ENCODE assay signal across 36 cellular contexts in the genomic region with DNA sequence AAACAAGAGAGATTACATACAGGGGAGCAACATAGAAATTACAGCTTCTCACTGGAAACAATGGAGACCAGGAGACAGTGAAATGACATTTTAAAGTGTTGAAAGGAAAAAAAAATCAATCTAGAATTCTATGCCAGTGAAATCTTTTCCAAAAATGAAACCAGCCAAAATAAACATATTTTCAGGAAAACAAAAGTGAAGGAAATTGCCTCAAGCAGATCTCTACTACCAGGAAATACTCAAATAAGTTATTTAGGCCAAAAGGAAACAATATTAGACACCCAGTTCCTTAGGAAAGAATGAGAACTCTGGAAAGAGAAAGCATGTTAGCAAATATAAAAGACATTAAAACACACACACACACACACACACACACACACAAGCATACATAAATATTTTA.
"Had no signal": no experiment of that assay in that cellular context is flagged by ENCODE, and none has a peak within 500 bp of the region (broad histone marks: within the 10 kb centered on the region; RNA-seq: fewer than 3 reads in every experiment).

No MANE protein-coding gene starts in this region.

- H3K27me3 Mint-ChIP-seq: activated naive CD4-positive, alpha-beta T cell treated with anti-CD3 and anti-CD28 coated beads, Interleukin-2, amount 10 ng/mL, durations not matched to agents 7 days and 5 days had no signal

- H3K27ac Mint-ChIP-seq: activated CD4-positive, alpha-beta memory T cell treated with anti-CD3 and anti-CD28 coated beads, Interleukin-2, amount 10 ng/mL, durations not matched to agents 7 days and 5 days; activated CD4-positive, alpha-beta T cell treated with anti-CD3 and anti-CD28 coated beads for 36 hours; activated CD4-positive, alpha-beta T cell treated with anti-CD3 and anti-CD28 coated beads, Interleukin-2, amount 10 ng/mL, durations not matched to agents 7 days and 5 days; activated CD8-positive, alpha-beta memory T cell treated with anti-CD3 and anti-CD28 coated beads, Interleukin-2, amount 10 ng/mL, durations not matched to agents 7 days and 5 days; activated CD8-positive, alpha-beta T cell treated with anti-CD3 and anti-CD28 coated beads, Interleukin-2, amount 10 ng/mL, durations not matched to agents 7 days and 5 days; activated naive CD4-positive, alpha-beta T cell treated with anti-CD3 and anti-CD28 coated beads, Interleukin-2, amount 10 ng/mL, durations not matched to agents 7 days and 5 days; activated naive CD4-positive, alpha-beta T cell treated with anti-CD3 and anti-CD28 coated beads, Interleukin-2, amount 50 U/mL, for 24 hours; activated naive CD8-positive, alpha-beta T cell; activated naive CD8-positive, alpha-beta T cell treated with anti-CD3 and anti-CD28 coated beads, Interleukin-2, amount 10 ng/mL, durations not matched to agents 7 days and 5 days; activated naive CD8-positive, alpha-beta T cell treated with anti-CD3 and anti-CD28 coated beads, Interleukin-2, amount 50 U/mL, for 24 hours; activated T-cell treated with anti-CD3 and anti-CD28 coated beads, Interleukin-2, amount 50 U/mL, for 24 hours; activated T-helper 2 cell treated with anti-CD3 and anti-CD28 coated beads, Interferon-gamma antibody, Interleukin-2, Interleukin-4, amounts not matched to agents 10 μg/mL and 5 μg/mL and 100 μg/mL, durations not matched to agents 14 hours and 24 hours and 36 hours; brain; T-helper 1 cell treated with Interleukin-12 subunit alpha and Interleukin-12 subunit beta and Interleukin-4 antibody, amounts not matched to agents 30 μg/mL and 1 μg/mL, for 36 hours; T-helper 2 cell treated with Interferon-gamma antibody and Interleukin-4, amounts not matched to agents 5 μg/mL and 100 μg/mL, for 36 hours; WTC11 had no signal

- H3K9me3 Mint-ChIP-seq: activated naive CD4-positive, alpha-beta T cell treated with anti-CD3 and anti-CD28 coated beads, Interleukin-2, amount 10 ng/mL, durations not matched to agents 7 days and 5 days; activated T-cell treated with anti-CD3 and anti-CD28 coated beads, Interleukin-2, amount 50 U/mL, for 24 hours had no signal

- DNase-seq: activated CD4-positive, alpha-beta memory T cell treated with anti-CD3 and anti-CD28 coated beads, Interleukin-2, amount 10 ng/mL, durations not matched to agents 7 days and 5 days; activated CD4-positive, alpha-beta T cell treated with anti-CD3 and anti-CD28 coated beads for 1 hour; activated CD4-positive, alpha-beta T cell treated with anti-CD3 and anti-CD28 coated beads for 36 hours; activated CD4-positive, alpha-beta T cell treated with anti-CD3 and anti-CD28 coated beads for 48 hours; activated CD4-positive, alpha-beta T cell treated with anti-CD3 and anti-CD28 coated beads, Interleukin-2, amount 10 ng/mL, durations not matched to agents 7 days and 5 days; activated CD4-positive, alpha-beta T cell treated with anti-CD3 and anti-CD28 coated beads, Interleukin-2, amount 50 U/mL, for 48 hours; activated CD4-positive, CD25-positive, alpha-beta regulatory T cell; activated CD8-positive, alpha-beta memory T cell treated with anti-CD3 and anti-CD28 coated beads for 24 hours; activated CD8-positive, alpha-beta memory T cell treated with anti-CD3 and anti-CD28 coated beads, Interleukin-2, amount 10 ng/mL, durations not matched to agents 7 days and 5 days; activated CD8-positive, alpha-beta memory T cell treated with anti-CD3 and anti-CD28 coated beads, Interleukin-2, amount 50 U/mL, for 48 hours; activated CD8-positive, alpha-beta T cell treated with anti-CD3 and anti-CD28 coated beads, Interleukin-2, amount 10 ng/mL, durations not matched to agents 7 days and 5 days; activated effector memory CD4-positive, alpha-beta T cell treated with Interleukin-2 at 50 U/mL for 16 hours; activated gamma-delta T cell; activated naive CD4-positive, alpha-beta T cell treated with anti-CD3 and anti-CD28 coated beads, Interleukin-2, amount 10 ng/mL, durations not matched to agents 7 days and 5 days; activated naive CD4-positive, alpha-beta T cell treated with Interleukin-2 at 50 U/mL for 16 hours; activated naive CD8-positive, alpha-beta T cell treated with anti-CD3 and anti-CD28 coated beads, Interleukin-2, amount 10 ng/mL, durations not matched to agents 7 days and 5 days; activated naive CD8-positive, alpha-beta T cell treated with anti-CD3 and anti-CD28 coated beads, Interleukin-2, amount 50 U/mL, for 24 hours; activated T-cell treated with anti-CD3 and anti-CD28 coated beads, Interleukin-2, amount 50 U/mL, for 24 hours; activated T-cell treated with anti-CD3 and anti-CD28 coated beads, Interleukin-2, amount 50 U/mL, for 48 hours; amygdala; anterior cingulate cortex; caudate nucleus; SW 1271; T-helper 1 cell; T-helper 2 cell; T-helper 9 cell; WERI-Rb-1 had no signal

- H3K36me3 Mint-ChIP-seq: activated CD8-positive, alpha-beta memory T cell treated with anti-CD3 and anti-CD28 coated beads, Interleukin-2, amount 10 ng/mL, durations not matched to agents 7 days and 5 days; activated naive CD4-positive, alpha-beta T cell treated with anti-CD3 and anti-CD28 coated beads, Interleukin-2, amount 10 ng/mL, durations not matched to agents 7 days and 5 days; activated naive CD8-positive, alpha-beta T cell treated with anti-CD3 and anti-CD28 coated beads, Interleukin-2, amount 10 ng/mL, durations not matched to agents 7 days and 5 days; brain had no signal

- ATAC-seq: activated CD4-positive, alpha-beta T cell treated with anti-CD3 and anti-CD28 coated beads for 36 hours; activated CD4-positive, CD25-positive, alpha-beta regulatory T cell treated with anti-CD3 and anti-CD28 coated beads, Interleukin-2, amount 50 U/mL, for 24 hours; activated CD8-positive, alpha-beta memory T cell treated with anti-CD3 and anti-CD28 coated beads, Interleukin-2, amount 10 ng/mL, durations not matched to agents 7 days and 5 days; activated CD8-positive, alpha-beta T cell treated with anti-CD3 and anti-CD28 coated beads, Interleukin-2, amount 10 ng/mL, durations not matched to agents 7 days and 5 days; activated naive CD8-positive, alpha-beta T cell treated with anti-CD3 and anti-CD28 coated beads, Interleukin-2, amount 50 U/mL, for 24 hours; WTC11 had no signal

- H3K4me3 Mint-ChIP-seq: activated CD4-positive, alpha-beta memory T cell treated with anti-CD3 and anti-CD28 coated beads, Interleukin-2, amount 10 ng/mL, durations not matched to agents 7 days and 5 days; activated CD4-positive, alpha-beta T cell treated with anti-CD3 and anti-CD28 coated beads for 36 hours; activated CD4-positive, alpha-beta T cell treated with anti-CD3 and anti-CD28 coated beads, Interleukin-2, amount 10 ng/mL, durations not matched to agents 7 days and 5 days; activated CD8-positive, alpha-beta memory T cell treated with anti-CD3 and anti-CD28 coated beads, Interleukin-2, amount 10 ng/mL, durations not matched to agents 7 days and 5 days; activated CD8-positive, alpha-beta T cell treated with anti-CD3 and anti-CD28 coated beads, Interleukin-2, amount 10 ng/mL, durations not matched to agents 7 days and 5 days; activated naive CD4-positive, alpha-beta T cell treated with anti-CD3 and anti-CD28 coated beads, Interleukin-2, amount 10 ng/mL, durations not matched to agents 7 days and 5 days; activated naive CD4-positive, alpha-beta T cell treated with anti-CD3 and anti-CD28 coated beads, Interleukin-2, amount 50 U/mL, for 24 hours; activated naive CD8-positive, alpha-beta T cell; activated naive CD8-positive, alpha-beta T cell treated with anti-CD3 and anti-CD28 coated beads, Interleukin-2, amount 10 ng/mL, durations not matched to agents 7 days and 5 days; activated naive CD8-positive, alpha-beta T cell treated with anti-CD3 and anti-CD28 coated beads, Interleukin-2, amount 50 U/mL, for 24 hours; activated T-cell treated with anti-CD3 and anti-CD28 coated beads, Interleukin-2, amount 50 U/mL, for 24 hours; brain; central memory CD8-positive, alpha-beta T cell; T-helper 1 cell treated with Interleukin-12 subunit alpha and Interleukin-12 subunit beta and Interleukin-4 antibody, amounts not matched to agents 30 μg/mL and 1 μg/mL, for 36 hours; T-helper 2 cell treated with Interferon-gamma antibody and Interleukin-4, amounts not matched to agents 5 μg/mL and 100 μg/mL, for 36 hours; WTC11 had no signal

- H3K4me1 Mint-ChIP-seq: activated CD4-positive, alpha-beta memory T cell treated with anti-CD3 and anti-CD28 coated beads, Interleukin-2, amount 10 ng/mL, durations not matched to agents 7 days and 5 days; activated CD4-positive, alpha-beta T cell treated with anti-CD3 and anti-CD28 coated beads for 36 hours; activated CD4-positive, alpha-beta T cell treated with anti-CD3 and anti-CD28 coated beads, Interleukin-2, amount 10 ng/mL, durations not matched to agents 7 days and 5 days; activated CD8-positive, alpha-beta memory T cell treated with anti-CD3 and anti-CD28 coated beads, Interleukin-2, amount 10 ng/mL, durations not matched to agents 7 days and 5 days; activated naive CD4-positive, alpha-beta T cell treated with anti-CD3 and anti-CD28 coated beads, Interleukin-2, amount 10 ng/mL, durations not matched to agents 7 days and 5 days; activated naive CD4-positive, alpha-beta T cell treated with anti-CD3 and anti-CD28 coated beads, Interleukin-2, amount 50 U/mL, for 24 hours; activated naive CD8-positive, alpha-beta T cell treated with anti-CD3 and anti-CD28 coated beads, Interleukin-2, amount 10 ng/mL, durations not matched to agents 7 days and 5 days; activated naive CD8-positive, alpha-beta T cell treated with anti-CD3 and anti-CD28 coated beads, Interleukin-2, amount 50 U/mL, for 24 hours; central memory CD8-positive, alpha-beta T cell had no signal
